In genomic region chr11:72811686-72812085, GRCh38 we compare ENCODE assay signal across 7 cellular contexts. TPM values are rescaled to one million over a fixed set of nuclear protein-coding genes. Genes with fewer than 3 reads are reported as not detected.
A peak's percentile ranks its signal among the peaks of the same experiment; 100 is the strongest.
DNase-seq lines count a peak whose midpoint lies in the region; ATAC-seq and TF ChIP-seq lines count a peak whose summit lies in the region.
"Not testable (repeated sequence)": the region's sequence is repeated elsewhere in the genome, so short reads cannot be mapped to it uniquely, and the experiment has no call there.

No MANE protein-coding gene starts in this region.

- intact Hi-C loops in Caco-2 (cut with micrococcal nuclease; ENCODE audit: unreplicated experiment), result loop anchor here (5.0 kb wide), 1 partner anchor 34 kb away; no protein-coding TSS in a partner anchor

- H3K36me3 ChIP-seq in Caco-2 (ENCODE audit: control insufficient read depth, insufficient read depth, low read length); Loucy (ENCODE audit: insufficient read depth, low read length); SK-N-SH (replicated peaks in 1 of 2; ENCODE audit: control insufficient read depth in 1 of 2, insufficient read depth in 2 of 2, low read length in 1 of 2): not testable (repeated sequence)
- peaks cover 17% of the 10 kb centered on the region for H3K36me3 ChIP-seq in osteoblast (ENCODE audit: insufficient read depth, low read length)

- H3K9ac ChIP-seq in Loucy (ENCODE audit: low read depth, low read length, poor library complexity, severe bottlenecking), result peak overlapping the region; percentile 94
- not testable (repeated sequence) for H3K9ac ChIP-seq in SK-N-SH

- H3K36me3 Mint-ChIP-seq in Caco-2 (ENCODE audit: insufficient read depth, unreplicated experiment) (peaks cover 39% of the 10 kb centered on the region), immature natural killer cell (peaks cover 4 to 11% (median 9%) of the 10 kb centered on the region in 3 donors)
- peaks cover 50% of the 10 kb centered on the region for H3K36me3 Mint-ChIP-seq in activated CD8-positive, alpha-beta memory T cell treated with anti-CD3 and anti-CD28 coated beads, Interleukin-2, amount 10 ng/mL, durations not matched to agents 7 days and 5 days
- H3K36me3 Mint-ChIP-seq in activated naive CD8-positive, alpha-beta T cell treated with anti-CD3 and anti-CD28 coated beads, Interleukin-2, amount 50 U/mL, for 24 hours (ENCODE audit: low read depth), result peaks cover 38% of the 10 kb centered on the region

- H3K4me3 ChIP-seq in Caco-2 (ENCODE audit: low read depth, low read length); osteoblast (ENCODE audit: insufficient read depth, low read length): not testable (repeated sequence)
- H3K4me3 ChIP-seq in Loucy (ENCODE audit: low read length, poor library complexity, severe bottlenecking) (peak overlapping the region; percentile 96), SK-N-SH (ENCODE audit: low read depth in 2 of 2, low read length in 1 of 2) (peak overlapping the region in 1 of 2 experiments; percentile 6; a peak in 1 of 4 replicates)

- H3K4me1 ChIP-seq in Caco-2, result not testable (repeated sequence)
- peaks cover 39% of the 10 kb centered on the region for H3K4me1 ChIP-seq in Loucy (ENCODE audit: insufficient read depth, low read length, poor library complexity, severe bottlenecking)
- peaks cover 8 to 32% of the 10 kb centered on the region in 2 experiments; a peak in 2 of 4 replicates for H3K4me1 ChIP-seq in SK-N-SH (ENCODE audit: control insufficient read depth in 1 of 2, insufficient read depth in 2 of 2, low read depth in 1 of 2, low read length in 1 of 2)
- peaks cover 50% of the 10 kb centered on the region for H3K4me1 ChIP-seq in osteoblast (ENCODE audit: insufficient read depth, low read length)

- H3K79me2 ChIP-seq in Loucy (ENCODE audit: insufficient read depth, low read length), result peaks cover 52% of the 10 kb centered on the region
- peaks cover 25% of the 10 kb centered on the region; the same call in 1 of the 2 replicates for H3K79me2 ChIP-seq in SK-N-SH (ENCODE audit: insufficient read depth)
- H3K79me2 ChIP-seq in osteoblast (ENCODE audit: insufficient read depth, low read length), result peaks cover 34% of the 10 kb centered on the region

- CTCF ChIA-PET in Caco-2 (lab: Charles Lee), result interaction anchor here (0.6 to 2.7 kb wide), 3 partner anchors 18 to 143 kb away, joined by 3 to 30 read pairs (median 26); partner anchors contain the start of gene STARD10
- CTCF ChIA-PET in SK-N-SH (lab: Yijun Ruan, JAX), result interaction anchor here (0.6 to 5.4 kb wide), 5 partner anchors 18 to 945 kb away, joined by 3 to 33 read pairs (median 5); partner anchors contain the start of gene STARD10
- CTCF ChIA-PET in activated CD8-positive, alpha-beta memory T cell treated with anti-CD3 and anti-CD28 coated beads, Interleukin-2, amount 10 ng/mL, durations not matched to agents 7 days and 5 days (lab: Charles Lee), result interaction anchor here (1.0 to 5.9 kb wide), 5 partner anchors 14 to 128 kb away, joined by 3 to 63 read pairs (median 7); partner anchors contain the start of gene STARD10

- H3K4me3 Mint-ChIP-seq in Caco-2 (ENCODE audit: unreplicated experiment) (peak overlapping the region; percentile 37), immature natural killer cell (peak overlapping the region; percentile 3 to 56 (median 35))
- peak overlapping the region; percentile 76 for H3K4me3 Mint-ChIP-seq in activated CD8-positive, alpha-beta memory T cell treated with anti-CD3 and anti-CD28 coated beads, Interleukin-2, amount 10 ng/mL, durations not matched to agents 7 days and 5 days
- peak overlapping the region; percentile 93 for H3K4me3 Mint-ChIP-seq in activated naive CD8-positive, alpha-beta T cell treated with anti-CD3 and anti-CD28 coated beads, Interleukin-2, amount 50 U/mL, for 24 hours

- DNase-seq in Caco-2; SK-N-SH; activated CD8-positive, alpha-beta memory T cell treated with anti-CD3 and anti-CD28 coated beads, Interleukin-2, amount 10 ng/mL, durations not matched to agents 7 days and 5 days; activated naive CD8-positive, alpha-beta T cell treated with anti-CD3 and anti-CD28 coated beads, Interleukin-2, amount 50 U/mL, for 24 hours; immature natural killer cell; osteoblast (ENCODE audit: insufficient read length, low spot score, missing footprints): not testable (repeated sequence)

- not testable (repeated sequence) for H2AFZ ChIP-seq in Loucy (ENCODE audit: low read length); SK-N-SH (ENCODE audit: low read depth); osteoblast (ENCODE audit: low read length)

- H3K4me1 Mint-ChIP-seq in Caco-2 (ENCODE audit: low read depth, unreplicated experiment) (peaks cover 29% of the 10 kb centered on the region), immature natural killer cell (peaks cover 55 to 57% of the 10 kb centered on the region in 2 donors)
- peaks cover 48% of the 10 kb centered on the region for H3K4me1 Mint-ChIP-seq in activated CD8-positive, alpha-beta memory T cell treated with anti-CD3 and anti-CD28 coated beads, Interleukin-2, amount 10 ng/mL, durations not matched to agents 7 days and 5 days
- H3K4me1 Mint-ChIP-seq in activated naive CD8-positive, alpha-beta T cell treated with anti-CD3 and anti-CD28 coated beads, Interleukin-2, amount 50 U/mL, for 24 hours, result peaks cover 43% of the 10 kb centered on the region

- 92% methylated on average over 10 of the region's 10 CpGs for WGBS in SK-N-SH (ENCODE audit: low lambda C conversion rate)

- H3K4me2 ChIP-seq in Loucy (ENCODE audit: low read depth, low read length, poor library complexity, severe bottlenecking) (peak overlapping the region; percentile 82), SK-N-SH (0 out of 2 replicates have a peak overlapping the region, but pooled peaks have one; percentile 97), osteoblast (ENCODE audit: insufficient read depth, low read length) (peak overlapping the region; percentile 90)

- H3K27ac ChIP-seq in SK-N-SH (ENCODE audit: low read depth in 2 of 2, low read length in 1 of 2); osteoblast (ENCODE audit: low read depth, low read length): not testable (repeated sequence)

- not testable (repeated sequence) for H3K9me3 Mint-ChIP-seq in Caco-2 (ENCODE audit: unreplicated experiment); activated CD8-positive, alpha-beta memory T cell treated with anti-CD3 and anti-CD28 coated beads, Interleukin-2, amount 10 ng/mL, durations not matched to agents 7 days and 5 days (ENCODE audit: low read depth); activated naive CD8-positive, alpha-beta T cell treated with anti-CD3 and anti-CD28 coated beads, Interleukin-2, amount 50 U/mL, for 24 hours; immature natural killer cell

- H4K20me1 ChIP-seq in Loucy (ENCODE audit: insufficient read depth, low read length, poor library complexity, severe bottlenecking); SK-N-SH (ENCODE audit: insufficient read depth); osteoblast (ENCODE audit: insufficient read depth, low read length): not testable (repeated sequence)

- H3K27me3 Mint-ChIP-seq in Caco-2 (ENCODE audit: insufficient read depth, unreplicated experiment); activated CD8-positive, alpha-beta memory T cell treated with anti-CD3 and anti-CD28 coated beads, Interleukin-2, amount 10 ng/mL, durations not matched to agents 7 days and 5 days; activated naive CD8-positive, alpha-beta T cell treated with anti-CD3 and anti-CD28 coated beads, Interleukin-2, amount 50 U/mL, for 24 hours: not testable (repeated sequence)
- peaks cover 12 to 24% (median 14%) of the 10 kb centered on the region in 3 donors for H3K27me3 Mint-ChIP-seq in immature natural killer cell (ENCODE audit: low read depth in 3 of 3)

- not testable (repeated sequence) for TF ChIP-seq EP300 in SK-N-SH (IDR thresholded peaks at IDR 0.05; ENCODE audit: borderline replicate concordance in 1 of 2, low read depth in 1 of 2, low read length in 1 of 2)

- not testable (repeated sequence) for H3K27me3 ChIP-seq in Caco-2 (replicated peaks; ENCODE audit: control insufficient read depth, insufficient read depth, low read length); Loucy (ENCODE audit: insufficient read depth, low read length, poor library complexity, severe bottlenecking); SK-N-SH (ENCODE audit: insufficient read depth); osteoblast (ENCODE audit: insufficient read depth, low read length)

- not testable (repeated sequence) for TF ChIP-seq RAD21 in SK-N-SH (IDR thresholded peaks at IDR 0.05; ENCODE audit: low read length)

- not testable (repeated sequence) for H3K9me2 ChIP-seq in Loucy (replicated peaks; ENCODE audit: low read depth, low read length); SK-N-SH

- ATAC-seq in activated CD8-positive, alpha-beta memory T cell treated with anti-CD3 and anti-CD28 coated beads, Interleukin-2, amount 10 ng/mL, durations not matched to agents 7 days and 5 days; activated naive CD8-positive, alpha-beta T cell treated with anti-CD3 and anti-CD28 coated beads, Interleukin-2, amount 50 U/mL, for 24 hours: not testable (repeated sequence)

- not testable (repeated sequence) for H3F3A ChIP-seq in Loucy (ENCODE audit: low read depth); SK-N-SH (replicated peaks; ENCODE audit: insufficient read depth)

- not testable (repeated sequence) for BruUV-seq in Caco-2 (replicated peaks; lab: Mats Ljungman, UMichigan)

- POLR2A ChIA-PET in Caco-2 (lab: Charles Lee); SK-N-SH (lab: Yijun Ruan, JAX): not testable (repeated sequence)

- H3K27ac Mint-ChIP-seq in Caco-2 (ENCODE audit: unreplicated experiment); activated naive CD8-positive, alpha-beta T cell treated with anti-CD3 and anti-CD28 coated beads, Interleukin-2, amount 50 U/mL, for 24 hours: not testable (repeated sequence)
- peak overlapping the region; percentile 72 for H3K27ac Mint-ChIP-seq in activated CD8-positive, alpha-beta memory T cell treated with anti-CD3 and anti-CD28 coated beads, Interleukin-2, amount 10 ng/mL, durations not matched to agents 7 days and 5 days
- peak overlapping the region; percentile 84 to 96 (median 88) for H3K27ac Mint-ChIP-seq in immature natural killer cell

- TF ChIP-seq CTCF in Caco-2 (IDR thresholded peaks at IDR 0.05; ENCODE audit: insufficient read depth in 1 of 2, low read depth in 1 of 2, low read length in 1 of 2, severe bottlenecking in 1 of 2, unreplicated experiment in 1 of 2); Loucy (conservative IDR thresholded peaks at IDR 0.05; ENCODE audit: low read length); SK-N-SH (IDR thresholded peaks at IDR 0.05); osteoblast (IDR thresholded peaks at IDR 0.05; ENCODE audit: extremely low read depth, low read depth, low read length): not testable (repeated sequence)

- H3K9me3 ChIP-seq in Caco-2; Loucy (ENCODE audit: insufficient read depth, low read depth, low read length); SK-N-SH; osteoblast (ENCODE audit: low read depth, low read length): not testable (repeated sequence)

RNA-seq across cellular contexts. Expression of gene ATG16L2, which starts 2.5 kb away (rescaled TPM):
- 19.3 and 25.0 TPM in 2 replicates for total RNA-seq in Caco-2 (2022)
- polyA plus RNA-seq in SK-N-SH (2012; rRNA removed), result 26.9 and 29.4 TPM in 2 replicates
- 3.8 and 6.1 TPM in 2 replicates for polyA plus RNA-seq in SK-N-SH (2012; cell fraction: cytosol; rRNA removed)
- 205 and 218 TPM in 2 replicates for polyA plus RNA-seq in SK-N-SH (2012; cell fraction: nucleus; rRNA removed)
- total RNA-seq in activated CD8-positive, alpha-beta memory T cell treated with anti-CD3 and anti-CD28 coated beads, Interleukin-2, amount 10 ng/mL, durations not matched to agents 7 days and 5 days, result 100 to 1,000 TPM; 103 to 168 TPM
- 10 to 100 TPM; 11.4 to 24.6 (median 18.7) TPM for polyA plus RNA-seq in immature natural killer cell
- total RNA-seq in osteoblast, result 11.9 and 12.4 TPM in 2 replicates

RNA-seq across cellular contexts. Expression of gene STARD10, which starts 17.8 kb away (rescaled TPM):
- total RNA-seq in Caco-2 (2022), result 492 and 501 TPM in 2 replicates
- 42.2 and 47.7 TPM in 2 replicates for polyA plus RNA-seq in SK-N-SH (2012; rRNA removed)
- 20.7 and 30.1 TPM in 2 replicates for polyA plus RNA-seq in SK-N-SH (2012; cell fraction: cytosol; rRNA removed)
- polyA plus RNA-seq in SK-N-SH (2012; cell fraction: nucleus; rRNA removed), result 23.7 and 25.6 TPM in 2 replicates
- 10 to 100 TPM in 1 of 2 experiments, 1 to 10 TPM in 1; 8.4 to 18.4 TPM for total RNA-seq in activated CD8-positive, alpha-beta memory T cell treated with anti-CD3 and anti-CD28 coated beads, Interleukin-2, amount 10 ng/mL, durations not matched to agents 7 days and 5 days
- polyA plus RNA-seq in immature natural killer cell, result 10 to 100 TPM; 26.3 to 50.1 (median 35.6) TPM
- 25.3 and 25.7 TPM in 2 replicates for total RNA-seq in osteoblast

RNA-seq across cellular contexts. Expression of gene ARAP1, which starts 59.5 kb away (rescaled TPM):
- total RNA-seq in Caco-2 (2022), result 87.1 and 102 TPM in 2 replicates
- 43.4 and 56.6 TPM in 2 replicates for polyA plus RNA-seq in SK-N-SH (2012; rRNA removed)
- 21.6 and 37.3 TPM in 2 replicates for polyA plus RNA-seq in SK-N-SH (2012; cell fraction: cytosol; rRNA removed)
- 118 and 136 TPM in 2 replicates for polyA plus RNA-seq in SK-N-SH (2012; cell fraction: nucleus; rRNA removed)
- total RNA-seq in activated CD8-positive, alpha-beta memory T cell treated with anti-CD3 and anti-CD28 coated beads, Interleukin-2, amount 10 ng/mL, durations not matched to agents 7 days and 5 days, result 100 to 1,000 TPM in 1 of 2 experiments, 10 to 100 TPM in 1; 96.5 to 104 TPM
- polyA plus RNA-seq in immature natural killer cell, result 10 to 100 TPM in 2 of 3 donors, 1 to 10 TPM in 1; 4.7 to 34.6 (median 16.4) TPM
- 91.6 and 95.2 TPM in 2 replicates for total RNA-seq in osteoblast

Comparison
In these comparisons a context has a peak if more than half of its experiments do, and no peak if none do; other contexts are left out.
1. H3K4me3 Mint-ChIP-seq: peak in every context shown above with its lines; median percentile 93 in activated naive CD8-positive, alpha-beta T cell treated with anti-CD3 and anti-CD28 coated beads, Interleukin-2, amount 50 U/mL, for 24 hours; 76 in activated CD8-positive, alpha-beta memory T cell treated with anti-CD3 and anti-CD28 coated beads, Interleukin-2, amount 10 ng/mL, durations not matched to agents 7 days and 5 days; 37 in Caco-2; 35 in immature natural killer cell.
2. RNA of gene STARD10, which starts 17.8 kb away (total RNA-seq): 492 to 501 TPM in Caco-2; 25.3 to 25.7 TPM in osteoblast and 8.4 to 18.4 TPM in activated CD8-positive, alpha-beta memory T cell treated with anti-CD3 and anti-CD28 coated beads, Interleukin-2, amount 10 ng/mL, durations not matched to agents 7 days and 5 days; every median in the first group is over 10 times any median in the second.
3. Peak in every context shown above with its lines, with median percentiles within 50 percentile points of each other: H3K4me2 ChIP-seq.